Comparison of ENCODE assay signal across 11 cellular contexts in genomic region chr2:39780825-39781600, GRCh38. TPM values are rescaled to one million over a fixed set of nuclear protein-coding genes. Genes with fewer than 3 reads are reported as not detected.
DNase-seq lines count a peak whose midpoint lies in the region; ATAC-seq, FAIRE-seq and TF ChIP-seq lines count a peak whose summit lies in the region.
"Had no signal": no experiment of that assay in that cellular context is flagged by ENCODE, and none has a peak within 500 bp of the region (broad histone marks: within the 10 kb centered on the region; RNA-seq: fewer than 3 reads in every experiment).

No MANE protein-coding gene starts in this region.

- in situ Hi-C loops in HepG2 (cut with HindIII; ENCODE audit: extremely low pct_ligation_motif_present, low pct_unique_long_range_greater_than_20kb): no loop called here

- no peaks in the 10 kb centered on the region for H3K9me3 ChIP-seq in HepG2 (ENCODE audit: low read length)
- no peaks in the 10 kb centered on the region for H3K9me3 ChIP-seq in right lobe of liver
- H3K9me3 ChIP-seq in aorta (ENCODE audit: control insufficient read depth, low read length): no peaks in the 10 kb centered on the region

- TF ChIP-seq RAD21 in HepG2 (CRISPR knock-in tag; IDR thresholded peaks at IDR 0.05): no peak

- no peaks in the 10 kb centered on the region; a peak in 1 of 5 replicates for H3K27me3 ChIP-seq in HepG2 (ENCODE audit: control insufficient read depth in 1 of 2, insufficient read depth in 2 of 2, low read length in 2 of 2)
- H3K27me3 ChIP-seq in right lobe of liver: no peaks in the 10 kb centered on the region
- no peaks in the 10 kb centered on the region for H3K27me3 ChIP-seq in aorta (ENCODE audit: control insufficient read depth in 1 of 2, insufficient read depth in 2 of 2, low read length in 1 of 2)

- CTCF ChIA-PET in HepG2 (lab: Yijun Ruan, JAX; ENCODE audit: low intra/inter-chr PET ratio, low total read pairs): no interaction called here
- CTCF ChIA-PET in activated CD8-positive, alpha-beta T cell treated with anti-CD3 and anti-CD28 coated beads for 36 hours (lab: Charles Lee): no interaction called here

- intact Hi-C loops in HepG2 (cut with micrococcal nuclease; ENCODE audit: unreplicated experiment): no loop called here
- intact Hi-C loops in right lobe of liver (cut with DNase I): no loop called here
- intact Hi-C loops in activated CD8-positive, alpha-beta T cell treated with anti-CD3 and anti-CD28 coated beads for 36 hours (cut with micrococcal nuclease): no loop called here
- intact Hi-C loops in aorta (cut with DNase I): no loop called here

- no peaks in the 10 kb centered on the region for H3K36me3 ChIP-seq in HepG2 (replicated peaks in 1 of 2; ENCODE audit: control insufficient read depth in 1 of 2, insufficient read depth in 2 of 2, low read length in 2 of 2)
- no peaks in the 10 kb centered on the region for H3K36me3 ChIP-seq in right lobe of liver
- H3K36me3 ChIP-seq in aorta (ENCODE audit: control insufficient read depth in 1 of 2, insufficient read depth in 2 of 2, low read length in 1 of 2): no peaks in the 10 kb centered on the region

- TF ChIP-seq EP300 in HepG2 (IDR thresholded peaks at IDR 0.05; ENCODE audit: low read depth in 2 of 2, low read length in 2 of 2) (no peak), HepG2 (CRISPR knock-in tag; IDR thresholded peaks at IDR 0.05; ENCODE audit: borderline replicate concordance) (no peak)

- peak overlapping the region; percentile 25; the same call in 1 of the 2 replicates for H3K9ac ChIP-seq in HepG2 (ENCODE audit: insufficient read depth, low read depth, low read length)

- H3K4me3 ChIP-seq in HepG2 (replicated peaks in 1 of 3; ENCODE audit: insufficient read depth in 1 of 3, low read depth in 2 of 3, low read length in 3 of 3) (peak overlapping the region; percentile 35 to 98 (median 96)), right lobe of liver (no peak overlapping the region), aorta (ENCODE audit: low read length in 2 of 2) (peak overlapping the region; percentile 9 to 13)
- H3K4me3 ChIP-seq: lung had no signal

- H3K9me3 Mint-ChIP-seq in activated CD8-positive, alpha-beta T cell treated with anti-CD3 and anti-CD28 coated beads for 36 hours: no peaks in the 10 kb centered on the region

- H2AFZ ChIP-seq in HepG2 (ENCODE audit: low read length): peak overlapping the region; percentile 90

- H3K4me1 ChIP-seq in HepG2 (ENCODE audit: insufficient read depth, low read length) (peaks cover 51% of the 10 kb centered on the region), right lobe of liver (peaks cover 0 to 13% (median 0%) of the 10 kb centered on the region in 4 donors), aorta (ENCODE audit: control insufficient read depth in 1 of 2, insufficient read depth in 2 of 2, low read length in 2 of 2) (no peaks in the 10 kb centered on the region)

- no peak overlapping the region for H3K27ac Mint-ChIP-seq in activated CD8-positive, alpha-beta T cell treated with anti-CD3 and anti-CD28 coated beads for 36 hours

- no peak for FAIRE-seq in HepG2 (lab: Jason Lieb, UNC)
- FAIRE-seq: G401.6 had no signal

- POLR2A ChIA-PET in HepG2 (lab: Yijun Ruan, JAX): no interaction called here
- POLR2A ChIA-PET in activated CD8-positive, alpha-beta T cell treated with anti-CD3 and anti-CD28 coated beads for 36 hours (lab: Charles Lee): interaction anchor here (0.6 kb wide), 1 partner anchor 35 kb away, joined by 3 read pairs; no protein-coding TSS in a partner anchor

- BruUV-seq in HepG2 (replicated peaks; lab: Mats Ljungman, UMichigan): no TSS peak

- peaks cover 20% of the 10 kb centered on the region for H3K36me3 Mint-ChIP-seq in activated CD8-positive, alpha-beta T cell treated with anti-CD3 and anti-CD28 coated beads for 36 hours (ENCODE audit: low read depth)

- ATAC-seq in HepG2 (peak; percentile 76), right lobe of liver (no peak), aorta (ENCODE audit: low FRiP score) (peak; percentile 30), GM19023 (IDR thresholded peaks at IDR 0.05; ENCODE audit: unreplicated experiment) (no peak), HG02870 (IDR thresholded peaks at IDR 0.05; ENCODE audit: unreplicated experiment) (no peak)
- ATAC-seq in activated CD8-positive, alpha-beta T cell treated with anti-CD3 and anti-CD28 coated beads for 36 hours: peak; percentile 25

- H3K4me3 Mint-ChIP-seq in activated CD8-positive, alpha-beta T cell treated with anti-CD3 and anti-CD28 coated beads for 36 hours: peak overlapping the region; percentile 30

- H3K79me2 ChIP-seq in HepG2 (ENCODE audit: insufficient read depth, low read length): peaks cover 27% of the 10 kb centered on the region

- H3K4me2 ChIP-seq in HepG2 (ENCODE audit: low read depth, low read length): peak overlapping the region; percentile 91

- no peaks in the 10 kb centered on the region for H3K27me3 Mint-ChIP-seq in activated CD8-positive, alpha-beta T cell treated with anti-CD3 and anti-CD28 coated beads for 36 hours

- TF ChIP-seq POLR2A in HepG2 (IDR thresholded peaks at IDR 0.05; ENCODE audit: insufficient read depth in 1 of 2, low read depth in 2 of 2, low read length in 2 of 2): no peak
- TF ChIP-seq POLR2A in right lobe of liver (IDR thresholded peaks at IDR 0.05): no peak

- TF ChIP-seq CTCF in HepG2 (CRISPR knock-in tag; IDR thresholded peaks at IDR 0.05) (no peak), right lobe of liver (IDR thresholded peaks at IDR 0.05) (no peak)
- no peak for TF ChIP-seq CTCF in activated CD8-positive, alpha-beta T cell treated with anti-CD3 and anti-CD28 coated beads for 36 hours (IDR thresholded peaks at IDR 0.05)

- 5% methylated on average over 14 of the region's 14 CpGs for WGBS in HepG2 (ENCODE audit: low lambda C conversion rate)
- WGBS in right lobe of liver (ENCODE audit: insufficient coverage, low coverage, low lambda C conversion rate, missing lambda C conversion rate): 61% methylated on average over 14 of the region's 14 CpGs
- WGBS in aorta, 2 donors: 51 to 56% methylated on average over 14 of the region's 14 CpGs

- no peak overlapping the region for H3K27ac ChIP-seq in HepG2 (ENCODE audit: extremely low read length, insufficient read depth, low read length)
- H3K27ac ChIP-seq in right lobe of liver: no peak overlapping the region
- H3K27ac ChIP-seq in aorta (ENCODE audit: low read depth in 1 of 2, low read length in 2 of 2): no peak overlapping the region

- peaks cover 42% of the 10 kb centered on the region for H3K4me1 Mint-ChIP-seq in activated CD8-positive, alpha-beta T cell treated with anti-CD3 and anti-CD28 coated beads for 36 hours (ENCODE audit: low read depth)

- no peaks in the 10 kb centered on the region for H4K20me1 ChIP-seq in HepG2 (ENCODE audit: insufficient read depth, low read length)

- DNase-seq in HepG2 (ENCODE audit: low spot score): peak; percentile 32
- no peak for DNase-seq in right lobe of liver
- peak; percentile 52 for DNase-seq in activated CD8-positive, alpha-beta T cell treated with anti-CD3 and anti-CD28 coated beads for 36 hours
- peak; percentile 27 for DNase-seq in midbrain (lab: John Stamatoyannopoulos, UW)
- no peak for DNase-seq in aorta
- DNase-seq in NCI-H2029 (lab: John Stamatoyannopoulos, UW): no peak
- DNase-seq: Karpas-422 had no signal

TF ChIP-seq in HepG2, 621 proteins besides CTCF, POLR2A, EP300 and RAD21 (continues in another document):
- TF ChIP-seq HBP1 (CRISPR knock-in tag; IDR thresholded peaks at IDR 0.05; ENCODE audit: low read depth) (0 out of 2 replicates have a peak, but pooled peaks have one; percentile 45), ASH2L (IDR thresholded peaks at IDR 0.05; ENCODE audit: insufficient read length, low read depth, low read length) (peak; percentile 26)

RNA-seq across cellular contexts. Expression of gene THUMPD2, which starts 2.0 kb away (rescaled TPM):
- total RNA-seq in HepG2 (2016; rRNA removed; fragmentation: Illumina TruSeq; extraction: Trizol) (15.6 and 21.2 TPM in 2 replicates), right lobe of liver (1 to 10 TPM; 1.6 to 4.3 (median 3.4) TPM), aorta (10 to 100 TPM; 14.8 to 19.7 TPM)
- 5.0 and 7.1 TPM in 2 replicates for total RNA-seq in HepG2 (2016; cell fraction: cytosol; rRNA removed; fragmentation: Illumina TruSeq; extraction: Trizol; ENCODE audit: low read depth)
- 18.0 and 20.6 TPM in 2 replicates for total RNA-seq in HepG2 (2016; cell fraction: insoluble cytoplasmic fraction; rRNA removed; fragmentation: Illumina TruSeq; extraction: Trizol)
- total RNA-seq in HepG2 (2016; cell fraction: membrane; rRNA removed; fragmentation: Illumina TruSeq; extraction: Trizol): 7.0 and 9.7 TPM in 2 replicates
- total RNA-seq in HepG2 (2016; cell fraction: nucleus; rRNA removed; fragmentation: Illumina TruSeq; extraction: Trizol): 25.7 and 29.0 TPM in 2 replicates
- polyA plus RNA-seq in HepG2 (2011; rRNA removed) (11.8 and 12.2 TPM in 2 replicates), aorta (10 to 100 TPM; 17.8 to 18.9 TPM)
- polyA plus RNA-seq in HepG2 (2011; cell fraction: cytosol; rRNA removed): 4.0 and 5.9 TPM in 2 replicates
- 11.5 and 14.3 TPM in 2 replicates for polyA plus RNA-seq in HepG2 (2011; cell fraction: nucleus; rRNA removed)
- 11.8 and 15.7 TPM in 2 replicates for polyA plus RNA-seq in HepG2 (2012)
- polyA plus RNA-seq in HepG2 (2016; cell fraction: cytosol; fragmentation: Illumina TruSeq; extraction: Trizol; ENCODE audit: low read depth): 2.6 and 2.8 TPM in 2 replicates
- 20.7 and 21.6 TPM in 2 replicates for polyA plus RNA-seq in HepG2 (2016; cell fraction: insoluble cytoplasmic fraction; fragmentation: Illumina TruSeq; extraction: Trizol; ENCODE audit: low read depth)
- 4.4 and 5.0 TPM in 2 replicates for polyA plus RNA-seq in HepG2 (2016; cell fraction: membrane; fragmentation: Illumina TruSeq; extraction: Trizol; ENCODE audit: low read depth)
- 29.8 and 30.6 TPM in 2 replicates for polyA plus RNA-seq in HepG2 (2016; cell fraction: nucleus; fragmentation: Illumina TruSeq; extraction: Trizol; ENCODE audit: insufficient read depth, low read depth)
- 5.8 and 11.7 TPM in 2 replicates for polyA minus RNA-seq in HepG2 (2011; rRNA and poly(A)+ RNA removed; ENCODE audit: low replicate concordance)
- 2.6 and 4.5 TPM in 2 replicates for polyA minus RNA-seq in HepG2 (2011; cell fraction: cytosol; rRNA and poly(A)+ RNA removed)
- 34.9 and 67.8 TPM in 2 replicates for polyA minus RNA-seq in HepG2 (2011; cell fraction: nucleus; rRNA and poly(A)+ RNA removed)
- 10 to 100 TPM; 16.9 to 18.1 TPM for total RNA-seq in activated CD8-positive, alpha-beta T cell treated with anti-CD3 and anti-CD28 coated beads for 36 hours

Comparison
In these comparisons a context has a peak if more than half of its experiments do, and no peak if none do; other contexts are left out.
1. ATAC-seq: peak in HepG2 (single experiment), activated CD8-positive, alpha-beta T cell treated with anti-CD3 and anti-CD28 coated beads for 36 hours (single experiment) and aorta (single experiment); none in right lobe of liver (0 of 4), GM19023 (single experiment) and HG02870 (single experiment).
2. DNase-seq: peak in HepG2 (single experiment), activated CD8-positive, alpha-beta T cell treated with anti-CD3 and anti-CD28 coated beads for 36 hours (single experiment) and midbrain (single experiment); none in right lobe of liver (0 of 3), aorta (0 of 2) and NCI-H2029 (single experiment).
3. H3K4me3 ChIP-seq: peak in HepG2 (3 of 3) and aorta (2 of 2); none in right lobe of liver (0 of 3).